Comparison of ENCODE assay signal across 1 cellular context in genomic region chr6:27633221-27633688, GRCh38.
TF ChIP-seq lines count a peak whose summit lies in the region.
"Not testable (repeated sequence)": the region's sequence is repeated elsewhere in the genome, so short reads cannot be mapped to it uniquely, and the experiment has no call there.

No MANE protein-coding gene starts in this region.

TF ChIP-seq in K562, 482 proteins besides CTCF, POLR2A, EP300 and RAD21 (continued from another document):
- TF ChIP-seq MYC (IDR thresholded peaks at IDR 0.05; ENCODE audit: low read depth, low read length), result peak; percentile 45; the same call in 1 of the 2 replicates
- TF ChIP-seq MYC (CRISPR knock-in tag; IDR thresholded peaks at IDR 0.05; ENCODE audit: borderline replicate concordance, low read depth), result not testable (repeated sequence)
- TF ChIP-seq NCOR1 (IDR thresholded peaks at IDR 0.05), result peak; percentile 88
- peak; percentile 53; the same call in 1 of the 2 replicates for TF ChIP-seq ZNF395 (CRISPR knock-in tag; IDR thresholded peaks at IDR 0.05)
- TF ChIP-seq SMARCC2 (IDR thresholded peaks at IDR 0.05; ENCODE audit: low read depth), result peak; percentile 87
- TF ChIP-seq FOXO4 (CRISPR knock-in tag; IDR thresholded peaks at IDR 0.05), result 0 out of 2 replicates have a peak, but pooled peaks have one; percentile 6
- peak in 1 of 2 experiments; percentile 77; a peak in 2 of 4 replicates for TF ChIP-seq HDAC1 (IDR thresholded peaks at IDR 0.05)
- peak; percentile 75 for TF ChIP-seq MTA2 (IDR thresholded peaks at IDR 0.05; ENCODE audit: low read depth)
- TF ChIP-seq SMAD3 (CRISPR knock-in tag; conservative IDR thresholded peaks at IDR 0.05), result peak; percentile 64; the same call in 1 of the 2 replicates
